In genomic region chr17:50087246-50087911, GRCh38 we compare ENCODE assay signal across 8 cellular contexts. TPM values are rescaled to one million over a fixed set of nuclear protein-coding genes. Genes with fewer than 3 reads are reported as not detected.
DNase-seq lines count a peak whose midpoint lies in the region; ATAC-seq and TF ChIP-seq lines count a peak whose summit lies in the region.

No MANE protein-coding gene starts in this region.

- no peak overlapping the region for H3K27ac Mint-ChIP-seq in activated CD4-positive, alpha-beta T cell treated with anti-CD3 and anti-CD28 coated beads, Interleukin-2, amount 10 ng/mL, durations not matched to agents 24 days and 14 days

- no peak overlapping the region for H3K4me3 ChIP-seq in coronary artery

- intact Hi-C loops in activated CD4-positive, alpha-beta T cell treated with anti-CD3 and anti-CD28 coated beads, Interleukin-2, amount 10 ng/mL, durations not matched to agents 24 days and 14 days (cut with micrococcal nuclease) = loop anchor here (1.0 to 10.0 kb wide), 3 partner anchors 33 to 233 kb away; no protein-coding TSS in a partner anchor

- H3K4me1 Mint-ChIP-seq in activated CD4-positive, alpha-beta T cell treated with anti-CD3 and anti-CD28 coated beads, Interleukin-2, amount 10 ng/mL, durations not matched to agents 24 days and 14 days = no peaks in the 10 kb centered on the region

- peak; percentile 59 for ATAC-seq in HG02571 (IDR thresholded peaks at IDR 0.05; ENCODE audit: unreplicated experiment)

- peak overlapping the region; percentile 14 to 36 for H3K27ac ChIP-seq in coronary artery

- no peak overlapping the region for H3K4me3 Mint-ChIP-seq in activated CD4-positive, alpha-beta T cell treated with anti-CD3 and anti-CD28 coated beads, Interleukin-2, amount 10 ng/mL, durations not matched to agents 24 days and 14 days

- DNase-seq in DMS 273 treated with DMSO at 0.1 percent for 48 hours (lab: John Stamatoyannopoulos, UW) (peak; percentile 56), NCI-H524 (lab: John Stamatoyannopoulos, UW) (peak; percentile 63 to 82), coronary artery (ENCODE audit: low spot score) (no peak), medulla oblongata (ENCODE audit: extremely low spot score) (peak; percentile 48), cerebellar nuclear complex (lab: John Stamatoyannopoulos, UW) (no peak)
- DNase-seq in activated CD4-positive, alpha-beta T cell treated with anti-CD3 and anti-CD28 coated beads, Interleukin-2, amount 10 ng/mL, durations not matched to agents 24 days and 14 days = peak; percentile 95
- DNase-seq in stimulated activated CD8-positive, alpha-beta memory T cell treated with anti-CD3 and anti-CD28 coated beads, Interleukin-2, amount 100 ng/mL, for 48 hours (ENCODE audit: low read depth in 2 of 2) = peak; percentile 60 to 68

- no peaks in the 10 kb centered on the region for H3K27me3 Mint-ChIP-seq in activated CD4-positive, alpha-beta T cell treated with anti-CD3 and anti-CD28 coated beads, Interleukin-2, amount 10 ng/mL, durations not matched to agents 24 days and 14 days

- no peaks in the 10 kb centered on the region for H3K9me3 Mint-ChIP-seq in activated CD4-positive, alpha-beta T cell treated with anti-CD3 and anti-CD28 coated beads, Interleukin-2, amount 10 ng/mL, durations not matched to agents 24 days and 14 days

- peak; percentile 86 for TF ChIP-seq CTCF in coronary artery (IDR thresholded peaks at IDR 0.05)

- H3K36me3 Mint-ChIP-seq in activated CD4-positive, alpha-beta T cell treated with anti-CD3 and anti-CD28 coated beads, Interleukin-2, amount 10 ng/mL, durations not matched to agents 24 days and 14 days (ENCODE audit: low read depth) = no peaks in the 10 kb centered on the region

RNA-seq across cellular contexts. Expression of gene PDK2, which starts 7.8 kb away (rescaled TPM):
- 10.9 and 11.8 TPM in 2 replicates for total RNA-seq in activated CD4-positive, alpha-beta T cell treated with anti-CD3 and anti-CD28 coated beads, Interleukin-2, amount 10 ng/mL, durations not matched to agents 24 days and 14 days

RNA-seq across cellular contexts. Expression of gene ITGA3, which starts 31.5 kb away (rescaled TPM):
- 14.5 and 15.0 TPM in 2 replicates for total RNA-seq in activated CD4-positive, alpha-beta T cell treated with anti-CD3 and anti-CD28 coated beads, Interleukin-2, amount 10 ng/mL, durations not matched to agents 24 days and 14 days

RNA-seq across cellular contexts. Expression of gene SAMD14, which starts 42.6 kb away (rescaled TPM):
- 1.0 and 1.2 TPM in 2 replicates for total RNA-seq in activated CD4-positive, alpha-beta T cell treated with anti-CD3 and anti-CD28 coated beads, Interleukin-2, amount 10 ng/mL, durations not matched to agents 24 days and 14 days

Comparison
In these comparisons a context has a peak if more than half of its experiments do, and no peak if none do; other contexts are left out.
1. DNase-seq: peak in DMS 273 treated with DMSO at 0.1 percent for 48 hours (single experiment), NCI-H524 (2 of 2), activated CD4-positive, alpha-beta T cell treated with anti-CD3 and anti-CD28 coated beads, Interleukin-2, amount 10 ng/mL, durations not matched to agents 24 days and 14 days (single experiment), medulla oblongata (single experiment) and stimulated activated CD8-positive, alpha-beta memory T cell treated with anti-CD3 and anti-CD28 coated beads, Interleukin-2, amount 100 ng/mL, for 48 hours (2 of 2); none in coronary artery (single experiment) and cerebellar nuclear complex (0 of 2).